In the genomic region with DNA sequence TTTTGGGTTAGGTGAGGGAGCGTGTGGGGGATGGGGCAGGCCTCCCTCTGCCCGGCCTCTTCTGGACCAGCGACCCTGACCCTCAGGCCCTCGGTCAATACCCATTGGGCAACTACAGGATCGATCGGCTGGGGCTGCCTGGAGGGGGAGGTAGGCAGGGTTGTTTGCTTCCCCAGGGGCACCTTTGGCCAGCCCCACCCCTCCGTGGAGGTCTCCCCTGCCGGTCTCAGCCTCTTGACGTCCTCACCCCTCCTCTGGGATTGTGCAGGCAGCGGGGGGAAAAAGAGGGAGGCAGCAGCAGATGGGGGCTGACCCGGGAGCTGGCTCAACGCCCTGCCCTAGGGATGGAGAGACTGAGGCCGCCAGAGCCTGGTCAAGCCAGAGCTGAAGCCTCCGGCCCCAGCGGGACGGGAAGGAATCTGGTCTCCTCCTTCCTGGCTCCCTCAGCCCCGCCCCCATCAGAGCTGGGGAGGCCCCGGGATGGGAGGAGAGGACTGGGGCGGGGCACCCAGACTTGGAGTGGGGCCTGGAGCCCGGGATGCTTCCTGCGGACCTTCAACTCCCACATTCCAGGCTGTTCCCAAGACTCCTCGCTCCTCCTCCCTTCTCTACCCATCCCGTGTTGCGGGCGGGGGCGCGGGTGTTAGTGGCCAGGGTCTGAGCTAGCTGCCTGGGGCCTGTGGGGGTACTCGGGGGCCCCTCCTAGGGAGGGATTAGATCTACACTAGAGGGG, we compare ENCODE assay signal across 8 cellular contexts. TPM values are rescaled to one million over a fixed set of nuclear protein-coding genes. Genes with fewer than 3 reads are reported as not detected.
DNase-seq lines count a peak whose midpoint lies in the region; ATAC-seq and TF ChIP-seq lines count a peak whose summit lies in the region.

No MANE protein-coding gene starts in this region.

- no peak for TF ChIP-seq EP300 in gastroesophageal sphincter (IDR thresholded peaks at IDR 0.05)
- TF ChIP-seq EP300 in ovary (IDR thresholded peaks at IDR 0.05) = no peak

- peak overlapping the region; percentile 33 for H3K4me3 ChIP-seq in BJ (ENCODE audit: low read depth, low read length)
- H3K4me3 ChIP-seq in gastroesophageal sphincter = peak overlapping the region in 1 of 2 donors; percentile 34
- H3K4me3 ChIP-seq in ovary = peak overlapping the region; percentile 21

- no peaks in the 10 kb centered on the region for H3K36me3 ChIP-seq in BJ (ENCODE audit: control insufficient read depth, insufficient read depth, low read length)
- H3K36me3 ChIP-seq in gastroesophageal sphincter = no peaks in the 10 kb centered on the region
- no peaks in the 10 kb centered on the region for H3K36me3 ChIP-seq in ovary

- H3K4me1 Mint-ChIP-seq in T-helper 17 cell = peaks cover 14% of the 10 kb centered on the region

- peak; percentile 71 for DNase-seq in BJ (ENCODE audit: low read depth)
- no peak for DNase-seq in T-helper 17 cell
- DNase-seq in ovary = peak; percentile 95 to 99 (median 98)
- no peak for DNase-seq in middle frontal gyrus (ENCODE audit: extremely low spot score, low spot score)
- no peak for DNase-seq in OCI-M2 (lab: John Stamatoyannopoulos, UW; ENCODE audit: unreplicated experiment)
- DNase-seq in SIG-M5 treated with dmso at 0.1 percent for 504 hours (lab: John Stamatoyannopoulos, UW; ENCODE audit: unreplicated experiment) = no peak

- peaks cover 0 to 57% (median 11%) of the 10 kb centered on the region in 3 donors for H3K4me1 ChIP-seq in gastroesophageal sphincter
- H3K4me1 ChIP-seq in ovary (ENCODE audit: insufficient read depth) = peaks cover 19% of the 10 kb centered on the region

- intact Hi-C loops in ovary (cut with DNase I) = loop anchor here in 3 of 4 donors (2.0 to 10.0 kb wide), 3 partner anchors 15 to 49 kb away; partner anchors contain the start of gene CDC42EP1 (in 3 of the 3)

- no peaks in the 10 kb centered on the region for H3K36me3 Mint-ChIP-seq in T-helper 17 cell (ENCODE audit: low read depth)

- peak overlapping the region; percentile 25 to 87 (median 86) for H3K27ac ChIP-seq in gastroesophageal sphincter
- H3K27ac ChIP-seq in ovary = peak overlapping the region; percentile 93 to 94

- H3K4me3 Mint-ChIP-seq in T-helper 17 cell = peak overlapping the region; percentile 31

- H3K27me3 Mint-ChIP-seq in T-helper 17 cell = peaks cover 1% of the 10 kb centered on the region

- WGBS in gastroesophageal sphincter (ENCODE audit: low coverage in 1 of 2), 2 donors = 3 to 30% methylated on average over 2 to 6 of the region's 28 CpGs
- WGBS in ovary, 3 donors = 2 to 4% (median 4%) methylated on average over 27 to 28 of the region's 28 CpGs

- H3K9me3 ChIP-seq in T-helper 17 cell (ENCODE audit: control insufficient read depth, low read length, poor library complexity, severe bottlenecking) (no peaks in the 10 kb centered on the region), gastroesophageal sphincter (no peaks in the 10 kb centered on the region), ovary (no peaks in the 10 kb centered on the region)

- POLR2A ChIA-PET in BJ (lab: Charles Lee) = interaction anchor here (1.4 to 1.8 kb wide), 2 partner anchors 14 to 16 kb away, joined by 9 to 16 read pairs; partner anchors contain the start of gene CDC42EP1

- CTCF ChIA-PET in BJ (lab: Yijun Ruan, JAX) = interaction anchor here (0.6 to 16.8 kb wide), 16 partner anchors 9 to 359 kb away, joined by 3 to 551 read pairs (median 4); partner anchors contain the start of genes CDC42EP1, GGA1 and LGALS2

- H3K27ac Mint-ChIP-seq in T-helper 17 cell = no peak overlapping the region

- H3K27me3 ChIP-seq in BJ (ENCODE audit: control insufficient read depth, insufficient read depth, low read length) (no peaks in the 10 kb centered on the region), gastroesophageal sphincter (peaks cover 28% of the 10 kb centered on the region), ovary (no peaks in the 10 kb centered on the region)

- no peak for TF ChIP-seq CTCF in BJ (IDR thresholded peaks at IDR 0.05; ENCODE audit: insufficient read depth, low read depth, low read length)
- no peak for TF ChIP-seq CTCF in gastroesophageal sphincter (IDR thresholded peaks at IDR 0.05)
- TF ChIP-seq CTCF in ovary (IDR thresholded peaks at IDR 0.05) = no peak

- TF ChIP-seq POLR2A in gastroesophageal sphincter (IDR thresholded peaks at IDR 0.05) (peak in 1 of 2 donors; percentile 37), ovary (IDR thresholded peaks at IDR 0.05) (peak; percentile 89)

- ATAC-seq in T-helper 17 cell (no peak), gastroesophageal sphincter (peak; percentile 92), GM19463 (IDR thresholded peaks at IDR 0.05; ENCODE audit: unreplicated experiment) (no peak)

RNA-seq across cellular contexts. Expression of gene CDC42EP1, which starts 14.4 kb away (rescaled TPM):
- 19.1 and 36.3 TPM in 2 replicates for polyA plus RNA-seq in BJ (2011; rRNA removed)
- polyA minus RNA-seq in BJ (2011; rRNA and poly(A)+ RNA removed) = 17.2 and 25.5 TPM in 2 replicates
- not detected for total RNA-seq in T-helper 17 cell
- total RNA-seq in gastroesophageal sphincter = 10 to 100 TPM; 19.0 to 37.7 (median 27.4) TPM
- total RNA-seq in ovary = 100 to 1,000 TPM in 2 of 7 donors, 10 to 100 TPM in 5; 25.6 to 125 (median 89.7) TPM
- polyA plus RNA-seq in ovary = 10 to 100 TPM in 1 of 2 donors, 1 to 10 TPM in 1; 3.4 to 41.3 TPM

RNA-seq across cellular contexts. Expression of gene CARD10, which starts 26.7 kb away (rescaled TPM):
- polyA plus RNA-seq in BJ (2011; rRNA removed) (2.3 and 4.5 TPM in 2 replicates), ovary (1 to 10 TPM in 1 of 2 donors, under 1 TPM in 1; 0.72 to 7.9 TPM)
- 3.6 and 3.9 TPM in 2 replicates for polyA minus RNA-seq in BJ (2011; rRNA and poly(A)+ RNA removed)
- total RNA-seq in T-helper 17 cell (under 1 TPM; 0.12 to 0.31 TPM), gastroesophageal sphincter (10 to 100 TPM in 2 of 4 donors, 1 to 10 TPM in 2; 4.0 to 14.0 (median 9.9) TPM), ovary (10 to 100 TPM in 4 of 7 donors, 1 to 10 TPM in 3; 4.8 to 13.6 (median 10.1) TPM)

RNA-seq across cellular contexts. Expression of gene LGALS2, which starts 34.0 kb away (rescaled TPM):
- not detected in 2 replicates for polyA plus RNA-seq in BJ (2011; rRNA removed)
- polyA minus RNA-seq in BJ (2011; rRNA and poly(A)+ RNA removed) = not detected in 2 replicates
- 1 to 10 TPM; 1.9 to 6.1 TPM for total RNA-seq in T-helper 17 cell
- total RNA-seq in gastroesophageal sphincter = not detected
- 1 to 10 TPM in 2 of 7 donors, not detected in 5; 1.7 to 2.6 TPM for total RNA-seq in ovary
- polyA plus RNA-seq in ovary = 1 to 10 TPM in 1 of 2 donors, under 1 TPM in 1; 0.35 to 2.6 TPM

RNA-seq across cellular contexts. Expression of gene MFNG, which starts 59.7 kb away (rescaled TPM):
- polyA plus RNA-seq in BJ (2011; rRNA removed) = not detected in 2 replicates
- not detected in 2 replicates for polyA minus RNA-seq in BJ (2011; rRNA and poly(A)+ RNA removed)
- total RNA-seq in T-helper 17 cell = 100 to 1,000 TPM; 139 to 150 TPM
- total RNA-seq in gastroesophageal sphincter = 10 to 100 TPM in 3 of 4 donors, 1 to 10 TPM in 1; 6.4 to 14.6 (median 12.1) TPM
- total RNA-seq in ovary = 10 to 100 TPM in 1 of 7 donors, 1 to 10 TPM in 6; 4.4 to 11.1 (median 7.1) TPM
- 1 to 10 TPM; 4.7 to 7.1 TPM for polyA plus RNA-seq in ovary

Comparison
In these comparisons a context has a peak if more than half of its experiments do, and no peak if none do; other contexts are left out.
1. DNase-seq: peak in BJ (single experiment) and ovary (5 of 5); none in T-helper 17 cell (0 of 3), middle frontal gyrus (single experiment), OCI-M2 (single experiment) and SIG-M5 treated with dmso at 0.1 percent for 504 hours (single experiment).
2. RNA of gene CDC42EP1, which starts 14.4 kb away (total RNA-seq): 25.6 to 125 TPM in ovary and 19.0 to 37.7 TPM in gastroesophageal sphincter; not detected in T-helper 17 cell; every median in the first group is over 10 times any median in the second.